21 cellular contexts compared by ENCODE assay signal in the genomic region with DNA sequence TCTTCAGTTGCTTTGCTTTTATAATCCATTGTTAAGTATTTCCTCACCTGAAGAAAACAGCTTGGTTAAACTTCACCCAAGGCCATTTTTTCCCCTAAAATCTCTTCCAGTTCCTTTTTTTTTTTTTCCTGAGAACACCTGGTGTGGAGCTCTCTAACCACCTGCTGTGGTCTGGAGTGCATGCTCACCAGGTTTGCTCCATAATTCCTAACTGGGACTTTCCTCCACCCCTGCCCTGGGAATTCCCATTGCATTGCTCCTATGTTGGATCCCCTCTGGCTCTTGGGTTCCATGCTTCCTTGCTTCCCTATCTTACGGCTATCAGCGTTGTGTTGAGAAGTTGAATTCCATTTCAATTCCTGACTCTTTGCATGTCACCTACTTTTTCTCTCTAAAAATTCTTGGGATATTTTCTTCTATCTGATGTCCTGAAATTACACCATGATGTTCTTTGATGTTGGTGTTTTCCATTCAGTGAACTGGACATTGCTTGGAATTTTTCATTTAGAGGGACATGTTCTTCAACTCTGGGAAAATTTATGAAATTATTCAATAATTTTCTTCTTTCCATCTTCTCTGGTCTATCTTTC. TPM values are rescaled to one million over a fixed set of nuclear protein-coding genes. Genes with fewer than 3 reads are reported as not detected.
DNase-seq lines count a peak whose midpoint lies in the region; ATAC-seq and TF ChIP-seq lines count a peak whose summit lies in the region.
"Had no signal": no experiment of that assay in that cellular context is flagged by ENCODE, and none has a peak within 500 bp of the region (broad histone marks: within the 10 kb centered on the region; RNA-seq: fewer than 3 reads in every experiment).

No MANE protein-coding gene starts in this region.

- no peaks in the 10 kb centered on the region for H3K27me3 Mint-ChIP-seq in MCF 10A (ENCODE audit: insufficient read depth, unreplicated experiment)
- no peaks in the 10 kb centered on the region; the same call in 1 of the 2 replicates for H3K27me3 Mint-ChIP-seq in WTC11 (ENCODE audit: low read depth)

- H3K4me2 ChIP-seq in mammary epithelial cell (ENCODE audit: insufficient read depth, low read depth, low read length) (no peak overlapping the region), trophoblast cell (ENCODE audit: low read length) (no peak overlapping the region)
- H3K4me2 ChIP-seq: A549, GM23338 had no signal

- H3K36me3 ChIP-seq in mammary epithelial cell (ENCODE audit: insufficient read depth, low read length), result no peaks in the 10 kb centered on the region
- no peaks in the 10 kb centered on the region for H3K36me3 ChIP-seq in trophoblast cell (ENCODE audit: control insufficient read depth in 1 of 2, insufficient read depth in 2 of 2, low read length in 2 of 2)

- H3K4me1 ChIP-seq in mammary epithelial cell (ENCODE audit: insufficient read depth, low read length) (peaks cover 12% of the 10 kb centered on the region), trophoblast cell (ENCODE audit: control insufficient read depth in 1 of 2, insufficient read depth in 2 of 2, low read length in 2 of 2) (no peaks in the 10 kb centered on the region)
- H3K4me1 ChIP-seq: A549 had no signal

- H3K4me3 Mint-ChIP-seq in MCF 10A (ENCODE audit: unreplicated experiment), result no peak overlapping the region
- H3K4me3 Mint-ChIP-seq in WTC11, result no peak overlapping the region
- H3K4me3 Mint-ChIP-seq: CD4-positive, alpha-beta memory T cell; GM23338; H9; HFFc6 had no signal

- H3K36me3 Mint-ChIP-seq in MCF 10A (ENCODE audit: insufficient read depth, unreplicated experiment) (no peaks in the 10 kb centered on the region), WTC11 (peaks cover 32% of the 10 kb centered on the region)

- H4K8ac ChIP-seq in trophoblast cell (ENCODE audit: low read depth, low read length), result no peak overlapping the region

- H3K9me3 ChIP-seq in mammary epithelial cell (replicated peaks; ENCODE audit: insufficient read depth, low read length) (peaks cover 11% of the 10 kb centered on the region), trophoblast cell (ENCODE audit: insufficient read depth, low read depth, low read length) (peaks cover 3% of the 10 kb centered on the region)

- H3K4ac ChIP-seq in trophoblast cell (ENCODE audit: low read depth, low read length), result no peak overlapping the region

- no peaks in the 10 kb centered on the region for H4K20me1 ChIP-seq in mammary epithelial cell (ENCODE audit: insufficient read depth, low read length)

- no peak overlapping the region for H3K23ac ChIP-seq in trophoblast cell (ENCODE audit: low read length)

- H2BK5ac ChIP-seq in trophoblast cell (ENCODE audit: low read depth, low read length, poor library complexity), result no peak overlapping the region

- no peak for ATAC-seq in WTC11
- ATAC-seq: A549, GM12878, GM23338, HCT116 had no signal

- H2AK5ac ChIP-seq in trophoblast cell (ENCODE audit: low read length), result no peak overlapping the region

- no peaks in the 10 kb centered on the region for H3K4me1 Mint-ChIP-seq in MCF 10A (ENCODE audit: insufficient read depth, unreplicated experiment)
- H3K4me1 Mint-ChIP-seq in WTC11, result no peaks in the 10 kb centered on the region
- H3K4me1 Mint-ChIP-seq: GM23338, H9 had no signal

- H4K91ac ChIP-seq in trophoblast cell (ENCODE audit: low read depth, low read length), result no peak overlapping the region

- no peak overlapping the region for H3K18ac ChIP-seq in trophoblast cell (ENCODE audit: low read length)

- POLR2A ChIA-PET in MCF 10A (lab: Yijun Ruan, JAX), result interaction anchor here (0.6 kb wide), 1 partner anchor 12 kb away, joined by 3 read pairs; no protein-coding TSS in a partner anchor
- POLR2A ChIA-PET in WTC11 (lab: Charles Lee), result no interaction called here

- DNase-seq in mammary epithelial cell (peak; percentile 12), MCF 10A (ENCODE audit: unreplicated experiment) (no peak), WTC11 (ENCODE audit: low spot score) (no peak), trophoblast cell (peak; percentile 94 to 97), NCI-H524 treated with DMSO at 0.1 percent for 48 hours (lab: John Stamatoyannopoulos, UW) (no peak)
- DNase-seq in activated CD4-positive, alpha-beta T cell treated with anti-CD3 and anti-CD28 coated beads, Interleukin-2, amount 50 U/mL, for 4 hours, result no peak
- DNase-seq: 8988T; ACHN; C1 segment of cervical spinal cord; Calu3; CD4-positive, alpha-beta memory T cell; COR-L47; DMS79; EL; GDM1; H9; HFFc6 had no signal

- intact Hi-C loops in mammary epithelial cell (cut with micrococcal nuclease), result no loop called here
- intact Hi-C loops in MCF 10A (cut with micrococcal nuclease), result no loop called here

- H2AFZ ChIP-seq in mammary epithelial cell (ENCODE audit: low read depth, low read length) (no peak overlapping the region), trophoblast cell (ENCODE audit: insufficient read depth, low read length, poor library complexity) (no peak overlapping the region)
- H2AFZ ChIP-seq: GM23338 had no signal

- H2BK120ac ChIP-seq in trophoblast cell (ENCODE audit: insufficient read depth, low read length, poor library complexity), result no peak overlapping the region

- in situ Hi-C loops in mammary epithelial cell (cut with MboI; ENCODE audit: low sequenced_read_pairs in 2 of 2), result no loop called here

- no peak overlapping the region for H4K12ac ChIP-seq in trophoblast cell (ENCODE audit: low read depth, low read length)

- H3K79me1 ChIP-seq in trophoblast cell (ENCODE audit: low read length), result no peaks in the 10 kb centered on the region

- CTCF ChIA-PET in mammary epithelial cell (lab: Charles Lee; ENCODE audit: low non-redundant PET), result no interaction called here
- CTCF ChIA-PET in MCF 10A (lab: Yijun Ruan, JAX), result no interaction called here
- CTCF ChIA-PET in WTC11 (lab: Charles Lee), result no interaction called here

- H3K4me3 ChIP-seq in mammary epithelial cell (replicated peaks in 1 of 3; ENCODE audit: insufficient read depth in 1 of 3, low read depth in 2 of 3, low read length in 3 of 3) (no peak overlapping the region), trophoblast cell (ENCODE audit: low read depth, low read length) (no peak overlapping the region)
- H3K4me3 ChIP-seq: A549, GM12878, GM23338 had no signal

- H3K27ac ChIP-seq in mammary epithelial cell (ENCODE audit: insufficient read depth, low read depth, low read length), result no peak overlapping the region
- no peak overlapping the region for H3K27ac ChIP-seq in trophoblast cell (ENCODE audit: low read depth, low read length)
- H3K27ac ChIP-seq: A549 had no signal

- H3K9ac ChIP-seq in mammary epithelial cell (ENCODE audit: insufficient read depth, low read length) (no peak overlapping the region), trophoblast cell (ENCODE audit: low read length) (no peak overlapping the region)

- no peak overlapping the region for H2BK12ac ChIP-seq in trophoblast cell (ENCODE audit: low read length)

- dilution Hi-C loops in mammary epithelial cell (cut with HindIII; ENCODE audit: low sequenced_read_pairs), result no loop called here

- H3K9me3 Mint-ChIP-seq in MCF 10A (ENCODE audit: unreplicated experiment) (peaks cover 29% of the 10 kb centered on the region), WTC11 (peaks cover 61% of the 10 kb centered on the region)

- H3K27me3 ChIP-seq in mammary epithelial cell (ENCODE audit: insufficient read depth, low read length) (no peaks in the 10 kb centered on the region), trophoblast cell (ENCODE audit: insufficient read depth, low read length) (no peaks in the 10 kb centered on the region)

- H3K27ac Mint-ChIP-seq in MCF 10A (ENCODE audit: low read depth, unreplicated experiment), result no peak overlapping the region
- peak overlapping the region; percentile 10; the same call in 1 of the 2 replicates for H3K27ac Mint-ChIP-seq in WTC11
- H3K27ac Mint-ChIP-seq: GM23338, H9, HFFc6 had no signal

- H3K79me2 ChIP-seq in mammary epithelial cell (ENCODE audit: insufficient read depth, low read length) (no peaks in the 10 kb centered on the region), trophoblast cell (ENCODE audit: control insufficient read depth, insufficient read depth, low read length, poor library complexity) (no peaks in the 10 kb centered on the region)

- WGBS in mammary epithelial cell (ENCODE audit: low coverage, missing lambda C conversion rate), result 10% methylated on average over 2 of the region's 2 CpGs
- WGBS in trophoblast cell (ENCODE audit: extremely low coverage, insufficient coverage, insufficient read length), result no CpG with 5 or more reads among the region's 2 CpGs

- BruUV-seq in mammary epithelial cell (replicated peaks; lab: Mats Ljungman, UMichigan) (no TSS peak), MCF 10A (replicated peaks; lab: Mats Ljungman, UMichigan) (no TSS peak)

- no peak overlapping the region for H3K14ac ChIP-seq in trophoblast cell (ENCODE audit: low read length)

- no peak for TF ChIP-seq CTCF in mammary epithelial cell (conservative IDR thresholded peaks at IDR 0.05 in 1 of 2, IDR thresholded peaks at IDR 0.05 in 1 of 2; ENCODE audit: extremely low read depth in 1 of 2, insufficient read depth in 1 of 2, low read depth in 1 of 2, low read length in 2 of 2)
- no peak for TF ChIP-seq CTCF in MCF 10A (IDR thresholded peaks at IDR 0.05; ENCODE audit: unreplicated experiment)
- no peak for TF ChIP-seq CTCF in WTC11 (IDR thresholded peaks at IDR 0.05)

TF ChIP-seq in WTC11, 78 proteins besides CTCF, POLR2A, EP300 and RAD21 (continues in another document):
- TF ChIP-seq NR2C2 (CRISPR knock-in tag; IDR thresholded peaks at IDR 0.05) (no peak), FOXK1 (CRISPR knock-in tag; IDR thresholded peaks at IDR 0.05) (no peak), ZNF423 (CRISPR knock-in tag; IDR thresholded peaks at IDR 0.05) (peak; percentile 46; the same call in 1 of the 2 replicates)
- TF ChIP-seq, protein P1, sequence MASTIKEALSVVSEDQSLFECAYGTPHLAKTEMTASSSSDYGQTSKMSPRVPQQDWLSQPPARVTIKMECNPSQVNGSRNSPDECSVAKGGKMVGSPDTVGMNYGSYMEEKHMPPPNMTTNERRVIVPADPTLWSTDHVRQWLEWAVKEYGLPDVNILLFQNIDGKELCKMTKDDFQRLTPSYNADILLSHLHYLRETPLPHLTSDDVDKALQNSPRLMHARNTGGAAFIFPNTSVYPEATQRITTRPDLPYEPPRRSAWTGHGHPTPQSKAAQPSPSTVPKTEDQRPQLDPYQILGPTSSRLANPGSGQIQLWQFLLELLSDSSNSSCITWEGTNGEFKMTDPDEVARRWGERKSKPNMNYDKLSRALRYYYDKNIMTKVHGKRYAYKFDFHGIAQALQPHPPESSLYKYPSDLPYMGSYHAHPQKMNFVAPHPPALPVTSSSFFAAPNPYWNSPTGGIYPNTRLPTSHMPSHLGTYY (CRISPR knock-in tag; IDR thresholded peaks at IDR 0.05), result no peak

RNA-seq across cellular contexts. Expression of a gene that starts 19.6 kb away (rescaled TPM):
- total RNA-seq in mammary epithelial cell (10 to 100 TPM; 42.5 to 73.2 TPM), MCF 10A (2022) (58.6 and 63.1 TPM in 2 replicates), WTC11 (2021) (54.6 to 56.5 TPM (median 54.8 TPM) in 3 replicates)
- 34.2 TPM for polyA plus RNA-seq in mammary epithelial cell
- 50.9 TPM for polyA minus RNA-seq in mammary epithelial cell
- 25.1 and 25.7 TPM in 2 replicates for polyA plus RNA-seq in trophoblast cell (2013)

Comparison
In these comparisons a context has a peak if more than half of its experiments do, and no peak if none do; other contexts are left out.
1. DNase-seq: peak in mammary epithelial cell (single experiment) and trophoblast cell (2 of 2); none in MCF 10A (single experiment), WTC11 (single experiment), activated CD4-positive, alpha-beta T cell treated with anti-CD3 and anti-CD28 coated beads, Interleukin-2, amount 50 U/mL, for 4 hours (0 of 2) and NCI-H524 treated with DMSO at 0.1 percent for 48 hours (single experiment).